Comparison of ENCODE assay signal across 9 cellular contexts in the genomic region with DNA sequence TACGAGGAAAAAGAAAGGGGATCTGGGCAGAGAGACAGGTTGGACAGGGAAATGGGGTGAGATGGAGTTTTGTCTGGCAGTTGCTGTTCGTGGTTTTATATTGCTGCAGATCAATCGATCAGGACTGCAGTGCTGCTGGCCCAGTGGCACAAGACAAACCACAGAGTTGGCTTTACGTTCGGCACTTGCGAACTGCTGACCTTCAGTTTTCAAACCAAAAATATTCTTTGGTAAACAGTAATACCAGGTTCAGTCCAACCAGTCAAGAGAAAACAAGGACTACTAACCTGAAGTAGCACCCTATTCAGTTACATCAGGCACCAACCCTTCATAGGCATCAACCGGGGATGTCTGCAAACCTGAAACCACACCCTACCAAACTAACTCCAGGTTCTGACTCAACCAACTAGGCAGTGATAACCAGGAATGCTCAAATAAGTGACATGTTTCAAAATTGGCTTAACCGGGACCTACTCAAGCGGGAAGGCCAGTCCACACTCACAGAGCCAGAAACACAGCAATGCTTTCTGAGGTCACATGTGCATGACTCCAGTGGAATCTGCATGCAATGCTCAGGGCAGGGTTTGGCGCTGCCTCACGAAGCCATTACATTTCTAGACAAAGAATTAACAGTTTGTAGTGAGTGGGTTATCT.
A peak's percentile ranks its signal among the peaks of the same experiment; 100 is the strongest.
DNase-seq lines count a peak whose midpoint lies in the region; ATAC-seq and TF ChIP-seq lines count a peak whose summit lies in the region.
"Had no signal": no experiment of that assay in that cellular context is flagged by ENCODE, and none has a peak within 500 bp of the region (broad histone marks: within the 10 kb centered on the region; RNA-seq: fewer than 3 reads in every experiment).

No MANE protein-coding gene starts in this region.

- no peak for TF ChIP-seq POLR2A in esophagus squamous epithelium (IDR thresholded peaks at IDR 0.05)

- H4K20me1 ChIP-seq in osteoblast (ENCODE audit: insufficient read depth, low read length) = no peaks in the 10 kb centered on the region

- no peaks in the 10 kb centered on the region for H3K27me3 ChIP-seq in esophagus squamous epithelium
- no peaks in the 10 kb centered on the region for H3K27me3 ChIP-seq in osteoblast (ENCODE audit: insufficient read depth, low read length)
- H3K27me3 ChIP-seq in BE2C = no peaks in the 10 kb centered on the region

- DNase-seq in AG08395 (ENCODE audit: low spot score) = peak; percentile 75
- DNase-seq in NCI-H226 = peak; percentile 37
- DNase-seq in esophagus squamous epithelium (lab: John Stamatoyannopoulos, UW) = no peak
- peak; percentile 76 for DNase-seq in osteoblast (ENCODE audit: insufficient read length, low spot score, missing footprints)
- DNase-seq in HuH-7.5 (ENCODE audit: low spot score) = no peak
- no peak for DNase-seq in NCI-H2029 treated with DMSO at 0.1 percent for 48 hours (lab: John Stamatoyannopoulos, UW)
- no peak for DNase-seq in BE2C
- DNase-seq: stimulated activated CD4-positive, alpha-beta T cell treated with anti-CD3 and anti-CD28 coated beads, Interleukin-2, amount 100 ng/mL, for 24 hours had no signal

- H3K4me1 ChIP-seq in esophagus squamous epithelium (peaks cover 38 to 76% (median 47%) of the 10 kb centered on the region in 3 donors), osteoblast (ENCODE audit: insufficient read depth, low read length) (peaks cover 49% of the 10 kb centered on the region), BE2C (no peaks in the 10 kb centered on the region)

- WGBS in esophagus squamous epithelium, 2 donors = 59 to 65% methylated on average over 7 to 11 of the region's 11 CpGs

- H3K4me3 ChIP-seq in esophagus squamous epithelium (no peak overlapping the region), osteoblast (ENCODE audit: insufficient read depth, low read length) (no peak overlapping the region), BE2C (ENCODE audit: low read depth, low read length) (no peak overlapping the region)

- peaks cover 11% of the 10 kb centered on the region for H3K79me2 ChIP-seq in osteoblast (ENCODE audit: insufficient read depth, low read length)

- H3K27ac ChIP-seq in esophagus squamous epithelium (peak overlapping the region; percentile 66 to 89 (median 82)), osteoblast (ENCODE audit: low read depth, low read length) (peak overlapping the region; percentile 100)

- no peak for TF ChIP-seq CTCF in esophagus squamous epithelium (IDR thresholded peaks at IDR 0.05)
- TF ChIP-seq CTCF in osteoblast (IDR thresholded peaks at IDR 0.05; ENCODE audit: extremely low read depth, low read depth, low read length) = no peak
- no peak for TF ChIP-seq CTCF in BE2C (IDR thresholded peaks at IDR 0.05; ENCODE audit: low read depth, low read length)

- H3K4me2 ChIP-seq in osteoblast (ENCODE audit: insufficient read depth, low read length) = peak overlapping the region; percentile 76

- intact Hi-C loops in esophagus squamous epithelium (cut with DNase I) = no loop called here

- H3K9me3 ChIP-seq in esophagus squamous epithelium (no peaks in the 10 kb centered on the region), osteoblast (ENCODE audit: low read depth, low read length) (no peaks in the 10 kb centered on the region), BE2C (no peaks in the 10 kb centered on the region)

- H2AFZ ChIP-seq in osteoblast (ENCODE audit: low read length) = no peak overlapping the region

- peaks cover 0 to 14% (median 0%) of the 10 kb centered on the region in 3 donors for H3K36me3 ChIP-seq in esophagus squamous epithelium
- peaks cover 3% of the 10 kb centered on the region for H3K36me3 ChIP-seq in osteoblast (ENCODE audit: insufficient read depth, low read length)
- no peaks in the 10 kb centered on the region for H3K36me3 ChIP-seq in BE2C

- ATAC-seq in GM21529 (IDR thresholded peaks at IDR 0.05; ENCODE audit: unreplicated experiment) = no peak

Comparison
In these comparisons a context has a peak if more than half of its experiments do, and no peak if none do; other contexts are left out.
1. DNase-seq: peak in AG08395 (single experiment), NCI-H226 (single experiment) and osteoblast (single experiment); none in esophagus squamous epithelium (single experiment), HuH-7.5 (single experiment), NCI-H2029 treated with DMSO at 0.1 percent for 48 hours (single experiment) and BE2C (single experiment).